11 cellular contexts compared by ENCODE assay signal in genomic region chr4:127708985-127709384, GRCh38. TPM values are rescaled to one million over a fixed set of nuclear protein-coding genes. Genes with fewer than 3 reads are reported as not detected.
DNase-seq lines count a peak whose midpoint lies in the region; ATAC-seq, FAIRE-seq and TF ChIP-seq lines count a peak whose summit lies in the region.
"Had no signal": no experiment of that assay in that cellular context is flagged by ENCODE, and none has a peak within 500 bp of the region (broad histone marks: within the 10 kb centered on the region; RNA-seq: fewer than 3 reads in every experiment).

No MANE protein-coding gene starts in this region.

- TF ChIP-seq CTCF in fibroblast of villous mesenchyme (IDR thresholded peaks at IDR 0.05; ENCODE audit: insufficient read depth, low read depth, low read length) = no peak
- no peak for TF ChIP-seq CTCF in retinal pigment epithelial cell (conservative IDR thresholded peaks at IDR 0.05; ENCODE audit: low read depth, low read length)

- peak; percentile 63 for FAIRE-seq in RCC 7860 (lab: Jason Lieb, UNC)

- DNase-seq in H4 (ENCODE audit: low spot score) (peak; percentile 10), RCC 7860 (ENCODE audit: low spot score) (peak; percentile 66), fibroblast of villous mesenchyme (ENCODE audit: low read depth) (peak; percentile 39), retinal pigment epithelial cell (ENCODE audit: low read depth) (peak; percentile 71), amygdala (lab: John Stamatoyannopoulos, UW) (no peak)
- no peak for DNase-seq in activated CD4-positive, CD25-positive, alpha-beta regulatory T cell treated with anti-CD3 and anti-CD28 coated beads, Interleukin-2, amount 50 U/mL, for 72 hours
- DNase-seq in stimulated activated CD4-positive, alpha-beta T cell treated with anti-CD3 and anti-CD28 coated beads, Interleukin-15, amount 100 ng/mL, for 24 hours = no peak
- DNase-seq: activated naive CD4-positive, alpha-beta T cell; H9; SW 1271 had no signal

- H3K4me3 ChIP-seq in fibroblast of villous mesenchyme (ENCODE audit: low read depth, low read length) = no peak overlapping the region
- H3K4me3 ChIP-seq in retinal pigment epithelial cell (ENCODE audit: low read length) = no peak overlapping the region

- no peak for ATAC-seq in HG03520 (IDR thresholded peaks at IDR 0.05; ENCODE audit: unreplicated experiment)

RNA-seq across cellular contexts. Expression of gene SLC25A31, which starts 21.2 kb away (rescaled TPM):
- not detected in 2 replicates for total RNA-seq in H4 (2014; rRNA removed; shearing (Covaris generic))
- total RNA-seq in fibroblast of villous mesenchyme = not detected in 2 replicates
- total RNA-seq: H9 had no signal

Comparison
In these comparisons a context has a peak if more than half of its experiments do, and no peak if none do; other contexts are left out.
1. DNase-seq: peak in H4 (single experiment), RCC 7860 (single experiment), fibroblast of villous mesenchyme (single experiment) and retinal pigment epithelial cell (single experiment); none in activated CD4-positive, CD25-positive, alpha-beta regulatory T cell treated with anti-CD3 and anti-CD28 coated beads, Interleukin-2, amount 50 U/mL, for 72 hours (single experiment), amygdala (0 of 56) and stimulated activated CD4-positive, alpha-beta T cell treated with anti-CD3 and anti-CD28 coated beads, Interleukin-15, amount 100 ng/mL, for 24 hours (single experiment).